In genomic region chr7:50727072-50727471, GRCh38 we compare ENCODE assay signal across 2 cellular contexts.
TF ChIP-seq lines count a peak whose summit lies in the region.

No MANE protein-coding gene starts in this region.

TF ChIP-seq in SK-N-SH, 30 proteins besides CTCF, POLR2A, EP300 and RAD21 (continued from another document):
- TF ChIP-seq, protein P1, sequence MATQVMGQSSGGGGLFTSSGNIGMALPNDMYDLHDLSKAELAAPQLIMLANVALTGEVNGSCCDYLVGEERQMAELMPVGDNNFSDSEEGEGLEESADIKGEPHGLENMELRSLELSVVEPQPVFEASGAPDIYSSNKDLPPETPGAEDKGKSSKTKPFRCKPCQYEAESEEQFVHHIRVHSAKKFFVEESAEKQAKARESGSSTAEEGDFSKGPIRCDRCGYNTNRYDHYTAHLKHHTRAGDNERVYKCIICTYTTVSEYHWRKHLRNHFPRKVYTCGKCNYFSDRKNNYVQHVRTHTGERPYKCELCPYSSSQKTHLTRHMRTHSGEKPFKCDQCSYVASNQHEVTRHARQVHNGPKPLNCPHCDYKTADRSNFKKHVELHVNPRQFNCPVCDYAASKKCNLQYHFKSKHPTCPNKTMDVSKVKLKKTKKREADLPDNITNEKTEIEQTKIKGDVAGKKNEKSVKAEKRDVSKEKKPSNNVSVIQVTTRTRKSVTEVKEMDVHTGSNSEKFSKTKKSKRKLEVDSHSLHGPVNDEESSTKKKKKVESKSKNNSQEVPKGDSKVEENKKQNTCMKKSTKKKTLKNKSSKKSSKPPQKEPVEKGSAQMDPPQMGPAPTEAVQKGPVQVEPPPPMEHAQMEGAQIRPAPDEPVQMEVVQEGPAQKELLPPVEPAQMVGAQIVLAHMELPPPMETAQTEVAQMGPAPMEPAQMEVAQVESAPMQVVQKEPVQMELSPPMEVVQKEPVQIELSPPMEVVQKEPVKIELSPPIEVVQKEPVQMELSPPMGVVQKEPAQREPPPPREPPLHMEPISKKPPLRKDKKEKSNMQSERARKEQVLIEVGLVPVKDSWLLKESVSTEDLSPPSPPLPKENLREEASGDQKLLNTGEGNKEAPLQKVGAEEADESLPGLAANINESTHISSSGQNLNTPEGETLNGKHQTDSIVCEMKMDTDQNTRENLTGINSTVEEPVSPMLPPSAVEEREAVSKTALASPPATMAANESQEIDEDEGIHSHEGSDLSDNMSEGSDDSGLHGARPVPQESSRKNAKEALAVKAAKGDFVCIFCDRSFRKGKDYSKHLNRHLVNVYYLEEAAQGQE (IDR thresholded peaks at IDR 0.05; ENCODE audit: low read depth, low read length): no peak

TF ChIP-seq in SK-N-SH treated with all-trans-retinoic acid at 6 μM for 48 hours, 23 proteins besides CTCF, POLR2A, EP300 and RAD21:
- TF ChIP-seq, protein P2, sequence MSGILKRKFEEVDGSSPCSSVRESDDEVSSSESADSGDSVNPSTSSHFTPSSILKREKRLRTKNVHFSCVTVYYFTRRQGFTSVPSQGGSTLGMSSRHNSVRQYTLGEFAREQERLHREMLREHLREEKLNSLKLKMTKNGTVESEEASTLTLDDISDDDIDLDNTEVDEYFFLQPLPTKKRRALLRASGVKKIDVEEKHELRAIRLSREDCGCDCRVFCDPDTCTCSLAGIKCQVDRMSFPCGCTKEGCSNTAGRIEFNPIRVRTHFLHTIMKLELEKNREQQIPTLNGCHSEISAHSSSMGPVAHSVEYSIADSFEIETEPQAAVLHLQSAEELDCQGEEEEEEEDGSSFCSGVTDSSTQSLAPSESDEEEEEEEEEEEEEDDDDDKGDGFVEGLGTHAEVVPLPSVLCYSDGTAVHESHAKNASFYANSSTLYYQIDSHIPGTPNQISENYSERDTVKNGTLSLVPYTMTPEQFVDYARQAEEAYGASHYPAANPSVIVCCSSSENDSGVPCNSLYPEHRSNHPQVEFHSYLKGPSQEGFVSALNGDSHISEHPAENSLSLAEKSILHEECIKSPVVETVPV (CRISPR knock-in tag; IDR thresholded peaks at IDR 0.05): no peak
- no peak for TF ChIP-seq RARB (CRISPR knock-in tag; IDR thresholded peaks at IDR 0.05)
- TF ChIP-seq CSDC2 (CRISPR knock-in tag; IDR thresholded peaks at IDR 0.05): no peak
- TF ChIP-seq ZNF8 (CRISPR knock-in tag; IDR thresholded peaks at IDR 0.05): no peak
- no peak for TF ChIP-seq ISL1 (CRISPR knock-in tag; IDR thresholded peaks at IDR 0.05)
- TF ChIP-seq, protein P3, sequence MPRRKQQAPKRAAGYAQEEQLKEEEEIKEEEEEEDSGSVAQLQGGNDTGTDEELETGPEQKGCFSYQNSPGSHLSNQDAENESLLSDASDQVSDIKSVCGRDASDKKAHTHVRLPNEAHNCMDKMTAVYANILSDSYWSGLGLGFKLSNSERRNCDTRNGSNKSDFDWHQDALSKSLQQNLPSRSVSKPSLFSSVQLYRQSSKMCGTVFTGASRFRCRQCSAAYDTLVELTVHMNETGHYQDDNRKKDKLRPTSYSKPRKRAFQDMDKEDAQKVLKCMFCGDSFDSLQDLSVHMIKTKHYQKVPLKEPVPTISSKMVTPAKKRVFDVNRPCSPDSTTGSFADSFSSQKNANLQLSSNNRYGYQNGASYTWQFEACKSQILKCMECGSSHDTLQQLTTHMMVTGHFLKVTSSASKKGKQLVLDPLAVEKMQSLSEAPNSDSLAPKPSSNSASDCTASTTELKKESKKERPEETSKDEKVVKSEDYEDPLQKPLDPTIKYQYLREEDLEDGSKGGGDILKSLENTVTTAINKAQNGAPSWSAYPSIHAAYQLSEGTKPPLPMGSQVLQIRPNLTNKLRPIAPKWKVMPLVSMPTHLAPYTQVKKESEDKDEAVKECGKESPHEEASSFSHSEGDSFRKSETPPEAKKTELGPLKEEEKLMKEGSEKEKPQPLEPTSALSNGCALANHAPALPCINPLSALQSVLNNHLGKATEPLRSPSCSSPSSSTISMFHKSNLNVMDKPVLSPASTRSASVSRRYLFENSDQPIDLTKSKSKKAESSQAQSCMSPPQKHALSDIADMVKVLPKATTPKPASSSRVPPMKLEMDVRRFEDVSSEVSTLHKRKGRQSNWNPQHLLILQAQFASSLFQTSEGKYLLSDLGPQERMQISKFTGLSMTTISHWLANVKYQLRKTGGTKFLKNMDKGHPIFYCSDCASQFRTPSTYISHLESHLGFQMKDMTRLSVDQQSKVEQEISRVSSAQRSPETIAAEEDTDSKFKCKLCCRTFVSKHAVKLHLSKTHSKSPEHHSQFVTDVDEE (CRISPR knock-in tag; IDR thresholded peaks at IDR 0.05): no peak
